In genomic region chr20:37414133-37414532, GRCh38 we compare ENCODE assay signal across 24 cellular contexts.
A peak's percentile ranks its signal among the peaks of the same experiment; 100 is the strongest.
DNase-seq lines count a peak whose midpoint lies in the region; ATAC-seq, FAIRE-seq and TF ChIP-seq lines count a peak whose summit lies in the region.
"Had no signal": no experiment of that assay in that cellular context is flagged by ENCODE, and none has a peak within 500 bp of the region (broad histone marks: within the 10 kb centered on the region; RNA-seq: fewer than 3 reads in every experiment).

No MANE protein-coding gene starts in this region.

- no peak overlapping the region for H3K27ac Mint-ChIP-seq in neural crest cell (ENCODE audit: unreplicated experiment)
- H3K27ac Mint-ChIP-seq: activated CD4-positive, alpha-beta T cell treated with anti-CD3 and anti-CD28 coated beads, Interleukin-2, amount 10 ng/mL, durations not matched to agents 24 days and 14 days; mesothelial cell of epicardium; T-helper 2 cell treated with Interferon-gamma antibody and Interleukin-4, amounts not matched to agents 5 μg/mL and 100 μg/mL, for 36 hours had no signal

- no peak overlapping the region for H2BK120ac ChIP-seq in H1 (replicated peaks; ENCODE audit: low read depth, low read length)

- H3K4ac ChIP-seq in H1 (replicated peaks; ENCODE audit: insufficient read length, low read depth, low read length), result peak overlapping the region; percentile 91

- no peak for FAIRE-seq in H1 (lab: Jason Lieb, UNC)
- FAIRE-seq: GM19239 had no signal

- no peak overlapping the region for H3K27ac ChIP-seq in HUES48 (ENCODE audit: low read depth, low read length)
- no peak overlapping the region for H3K27ac ChIP-seq in H1 (ENCODE audit: low read depth, low read length)
- H3K27ac ChIP-seq: body of pancreas, left ventricle myocardium inferior, SK-N-MC, tibial nerve, VCaP had no signal

- H3K27me3 ChIP-seq in HUES48 (ENCODE audit: control insufficient read depth, insufficient read depth, low read length) (peaks cover 28% of the 10 kb centered on the region), H1 (replicated peaks in 1 of 4; ENCODE audit: control insufficient read depth in 3 of 4, extremely low read depth in 1 of 4, insufficient read depth in 3 of 4, low read length in 3 of 4) (peaks cover 0 to 22% (median 14%) of the 10 kb centered on the region in 4 experiments; a peak in 4 of 7 replicates)
- H3K27me3 ChIP-seq: body of pancreas had no signal

- H3K4me1 ChIP-seq in HUES48 (ENCODE audit: control insufficient read depth, insufficient read depth, low read length) (peaks cover 28% of the 10 kb centered on the region), H1 (replicated peaks in 1 of 4; ENCODE audit: control insufficient read depth in 3 of 4, insufficient read depth in 4 of 4, low read length in 3 of 4) (peaks cover 7 to 46% (median 30%) of the 10 kb centered on the region in 4 experiments)
- H3K4me1 ChIP-seq: body of pancreas had no signal

- peak overlapping the region; percentile 68 for H4K91ac ChIP-seq in H1 (replicated peaks; ENCODE audit: insufficient read length, low read length)

- H2BK15ac ChIP-seq in H1 (ENCODE audit: low read length), result no peak overlapping the region; the same call in 1 of the 2 replicates

- no peaks in the 10 kb centered on the region; the same call in 1 of the 2 replicates for H3K79me1 ChIP-seq in H1 (ENCODE audit: low read depth, low read length)

- no peaks in the 10 kb centered on the region for H3K79me2 ChIP-seq in H1 (ENCODE audit: control insufficient read depth in 1 of 2, insufficient read depth in 2 of 2, low read length in 2 of 2)

- no peak for TF ChIP-seq EP300 in H1 (IDR thresholded peaks at IDR 0.05; ENCODE audit: borderline replicate concordance in 1 of 2, low read depth in 2 of 2, low read length in 2 of 2)

- POLR2A ChIA-PET in H1 (lab: Charles Lee; ENCODE audit: partially characterized antibody), result interaction anchor here (0.6 to 2.7 kb wide), 6 partner anchors 9 to 127 kb away, joined by 3 to 13 read pairs (median 4); partner anchors contain the start of gene NNAT

- H3K23ac ChIP-seq in H1 (ENCODE audit: insufficient read length), result no peak overlapping the region

- ATAC-seq in HG02870 (IDR thresholded peaks at IDR 0.05; ENCODE audit: unreplicated experiment), result no peak
- ATAC-seq: body of pancreas; esophagus mucosa; naive thymus-derived CD4-positive, alpha-beta T cell had no signal

- H4K5ac ChIP-seq in H1 (ENCODE audit: insufficient read length, low read depth, low read length), result no peak overlapping the region

- peak overlapping the region; percentile 59 to 77 for H3K4me2 ChIP-seq in H1 (ENCODE audit: insufficient read depth in 1 of 2, low read depth in 2 of 2, low read length in 2 of 2)

- peak overlapping the region; percentile 86 for H3K18ac ChIP-seq in H1 (ENCODE audit: extremely low read depth, low read length)

- TF ChIP-seq CTCF in H1 (IDR thresholded peaks at IDR 0.05; ENCODE audit: control extremely low read depth in 1 of 3, insufficient read depth in 1 of 3, low read depth in 1 of 3, low read length in 3 of 3), result no peak
- no peak for TF ChIP-seq CTCF in neural crest cell (conservative IDR thresholded peaks at IDR 0.05)

- H4K8ac ChIP-seq in H1 (ENCODE audit: extremely low read depth, insufficient read depth, low read length), result peak overlapping the region; percentile 29; the same call in 1 of the 2 replicates

- H3K36me3 ChIP-seq in HUES48 (ENCODE audit: control insufficient read depth, insufficient read depth, low read length) (no peaks in the 10 kb centered on the region), H1 (ENCODE audit: control insufficient read depth in 2 of 4, insufficient read depth in 4 of 4, low read length in 3 of 4) (no peaks in the 10 kb centered on the region; a peak in 1 of 8 replicates)
- H3K36me3 ChIP-seq: left ventricle myocardium inferior, tibial nerve had no signal

- peaks cover 0 to 2% of the 10 kb centered on the region in 2 experiments for H4K20me1 ChIP-seq in H1 (replicated peaks in 1 of 2; ENCODE audit: control insufficient read depth in 1 of 2, insufficient read depth in 2 of 2, low read length in 2 of 2)

- peak overlapping the region; percentile 35 for H3K4me3 Mint-ChIP-seq in neural crest cell
- H3K4me3 Mint-ChIP-seq: activated CD4-positive, alpha-beta T cell treated with anti-CD3 and anti-CD28 coated beads, Interleukin-2, amount 10 ng/mL, durations not matched to agents 24 days and 14 days; mesothelial cell of epicardium; T-helper 2 cell treated with Interferon-gamma antibody and Interleukin-4, amounts not matched to agents 5 μg/mL and 100 μg/mL, for 36 hours had no signal

- H2BK12ac ChIP-seq in H1 (ENCODE audit: low read depth, low read length), result peak overlapping the region; percentile 86; the same call in 1 of the 2 replicates

- H2AFZ ChIP-seq in H1 (ENCODE audit: low read length), result peak overlapping the region; percentile 68; the same call in 1 of the 2 replicates

- no peak overlapping the region for H3K56ac ChIP-seq in H1 (replicated peaks; ENCODE audit: insufficient read length, low read depth, low read length)

- no peak overlapping the region for H2AK5ac ChIP-seq in H1 (ENCODE audit: low read depth, low read length)

- peak overlapping the region; percentile 68; the same call in 1 of the 2 replicates for H2BK5ac ChIP-seq in H1 (ENCODE audit: low read depth, low read length)

- H3K27me3 Mint-ChIP-seq in neural crest cell (ENCODE audit: low read depth), result peaks cover 9% of the 10 kb centered on the region

- peaks cover 36% of the 10 kb centered on the region for H3K4me1 Mint-ChIP-seq in neural crest cell

- DNase-seq in NCI-H1417 treated with DMSO at 0.1 percent for 48 hours (lab: John Stamatoyannopoulos, UW), result peak; percentile 41
- peak in 1 of 2 experiments; percentile 49 for DNase-seq in H1 (ENCODE audit: low read depth in 1 of 2, low spot score in 2 of 2)
- DNase-seq in neural crest cell (ENCODE audit: low read depth, low spot score), result no peak
- DNase-seq in erythroblast (lab: John Stamatoyannopoulos, UW), result no peak
- no peak for DNase-seq in SW480 (ENCODE audit: low spot score)
- DNase-seq: activated CD4-positive, alpha-beta T cell treated with anti-CD3 and anti-CD28 coated beads, Interleukin-2, amount 10 ng/mL, durations not matched to agents 24 days and 14 days; activated naive CD4-positive, alpha-beta T cell; activated T-cell treated with anti-CD3 and anti-CD28 coated beads, Interleukin-2, amount 50 U/mL, for 48 hours; body of pancreas; foreskin melanocyte; left ventricle myocardium inferior; naive thymus-derived CD4-positive, alpha-beta T cell; NCI-H1694 treated with DMSO at 0.1 percent for 48 hours; NCI-H524 had no signal

- WGBS in H1 (ENCODE audit: extremely low coverage in 1 of 2, insufficient coverage in 1 of 2, insufficient read length in 1 of 2, insufficient replicate concordance in 2 of 2, low coverage in 1 of 2, low lambda C conversion rate in 2 of 2, missing lambda C conversion rate in 1 of 2), 2 experiments, result 29% methylated on average over 8 of the region's 16 CpGs; no CpG with 5 or more reads in 1 of the 2 experiments

- H3K9me3 ChIP-seq in HUES48 (ENCODE audit: control insufficient read depth, insufficient read depth, low read length), result no peaks in the 10 kb centered on the region
- no peaks in the 10 kb centered on the region for H3K9me3 ChIP-seq in H1 (ENCODE audit: insufficient read depth in 2 of 2, low read depth in 1 of 2, low read length in 1 of 2)
- H3K9me3 ChIP-seq: body of pancreas, left ventricle myocardium inferior, tibial nerve had no signal

- CTCF ChIA-PET in H1 (lab: Charles Lee; ENCODE audit: partially characterized antibody), result interaction anchor here (0.6 to 2.0 kb wide), 7 partner anchors 9 to 143 kb away, joined by 3 to 9 read pairs (median 4); no protein-coding TSS in a partner anchor

- TF ChIP-seq POLR2A in H1 (IDR thresholded peaks at IDR 0.05; ENCODE audit: control extremely low read depth in 1 of 2, low read depth in 2 of 2, low read length in 2 of 2) (no peak), erythroblast (IDR thresholded peaks at IDR 0.05; ENCODE audit: low read length) (no peak)

- H3K9me3 Mint-ChIP-seq in neural crest cell, result no peaks in the 10 kb centered on the region
- H3K9me3 Mint-ChIP-seq: activated CD4-positive, alpha-beta T cell treated with anti-CD3 and anti-CD28 coated beads, Interleukin-2, amount 10 ng/mL, durations not matched to agents 24 days and 14 days; IgD-negative memory B cell; mesothelial cell of epicardium; T-helper 2 cell treated with Interferon-gamma antibody and Interleukin-4, amounts not matched to agents 5 μg/mL and 100 μg/mL, for 36 hours had no signal

- H2BK20ac ChIP-seq in H1 (ENCODE audit: low read length), result peak overlapping the region; percentile 76; the same call in 1 of the 2 replicates

- no peaks in the 10 kb centered on the region for H3K36me3 Mint-ChIP-seq in neural crest cell (ENCODE audit: low read depth)
- H3K36me3 Mint-ChIP-seq: IgD-negative memory B cell; mesothelial cell of epicardium; naive thymus-derived CD4-positive, alpha-beta T cell had no signal

- no peak overlapping the region for H3K14ac ChIP-seq in H1 (ENCODE audit: insufficient read length)

- peak overlapping the region; percentile 32; the same call in 1 of the 2 replicates for H3K4me3 ChIP-seq in HUES48 (ENCODE audit: low read depth, low read length)
- peak overlapping the region; percentile 6 to 48 (median 22); a peak in 4 of 8 replicates for H3K4me3 ChIP-seq in H1 (ENCODE audit: extremely low read depth in 1 of 4, insufficient read depth in 2 of 4, low read depth in 3 of 4, low read length in 4 of 4)
- H3K4me3 ChIP-seq: body of pancreas, left ventricle myocardium inferior, SK-N-MC, tibial nerve had no signal

- TF ChIP-seq RAD21 in H1 (IDR thresholded peaks at IDR 0.05 in 1 of 2, conservative IDR thresholded peaks at IDR 0.05 in 1 of 2; ENCODE audit: low read depth in 2 of 2, low read length in 2 of 2), result no peak

- H3K9ac ChIP-seq in HUES48 (ENCODE audit: low read depth, low read length) (no peak overlapping the region), H1 (replicated peaks in 1 of 4; ENCODE audit: extremely low read depth in 1 of 4, low read depth in 3 of 4, low read length in 3 of 4) (no peak overlapping the region)

- H3K23me2 ChIP-seq in H1 (ENCODE audit: low read depth, low read length), result peaks cover 8% of the 10 kb centered on the region

TF ChIP-seq in H1, 55 proteins besides CTCF, POLR2A, EP300 and RAD21:
- TF ChIP-seq BCL11A (IDR thresholded peaks at IDR 0.05; ENCODE audit: low read depth in 2 of 2, low read length in 2 of 2) (no peak), KDM1A (IDR thresholded peaks at IDR 0.05; ENCODE audit: borderline replicate concordance, low read length) (no peak), GABPA (IDR thresholded peaks at IDR 0.05; ENCODE audit: borderline replicate concordance, insufficient read depth, low read length) (no peak), HDAC6 (IDR thresholded peaks at IDR 0.05; ENCODE audit: low read depth, low read length) (no peak), RXRA (IDR thresholded peaks at IDR 0.05; ENCODE audit: insufficient read depth, low read depth, low read length) (no peak), CTBP2 (IDR thresholded peaks at IDR 0.05; ENCODE audit: borderline replicate concordance, insufficient read depth, insufficient read length, low read length) (no peak)
